ENCODE assay signal across 18 cellular contexts in genomic region chr6:127618729-127619128, GRCh38. TPM values are rescaled to one million over a fixed set of nuclear protein-coding genes. Genes with fewer than 3 reads are reported as not detected.
"Had no signal": no experiment of that assay in that cellular context is flagged by ENCODE, and none has a peak within 500 bp of the region (broad histone marks: within the 10 kb centered on the region; RNA-seq: fewer than 3 reads in every experiment).

No MANE protein-coding gene starts in this region.

- H3K36me3 Mint-ChIP-seq: natural killer cell treated with Interleukin-12 subunit alpha and Interleukin-12 subunit beta and Interleukin-15 and Interleukin-18, amount 100 ng/mL, for 72 hours had no signal

- ATAC-seq: activated CD8-positive, alpha-beta T cell treated with anti-CD3 and anti-CD28 coated beads for 36 hours; heart left ventricle; left lobe of liver; natural killer cell treated with Interleukin-12 subunit alpha and Interleukin-12 subunit beta and Interleukin-15 and Interleukin-18, amount 100 ng/mL, for 72 hours had no signal

- H3K4me3 Mint-ChIP-seq: activated CD8-positive, alpha-beta T cell treated with anti-CD3 and anti-CD28 coated beads for 36 hours; natural killer cell treated with Interleukin-12 subunit alpha and Interleukin-12 subunit beta and Interleukin-15 and Interleukin-18, amount 100 ng/mL, for 72 hours had no signal

- H3K4me3 ChIP-seq: ascending aorta, heart left ventricle, right atrium auricular region, smooth muscle cell, tibial nerve, vagina had no signal

- H3K36me3 ChIP-seq: ascending aorta, heart left ventricle, right atrium auricular region, tibial nerve, vagina had no signal

- H3K27ac Mint-ChIP-seq: activated CD8-positive, alpha-beta T cell treated with anti-CD3 and anti-CD28 coated beads for 36 hours; natural killer cell treated with Interleukin-12 subunit alpha and Interleukin-12 subunit beta and Interleukin-15 and Interleukin-18, amount 100 ng/mL, for 72 hours had no signal

- H3K4me1 ChIP-seq: ascending aorta, heart left ventricle, right atrium auricular region, tibial nerve, vagina had no signal

- H3K9me3 ChIP-seq: ascending aorta, right atrium auricular region, tibial nerve, vagina had no signal

- H3K27ac ChIP-seq: ascending aorta, heart left ventricle, right atrium auricular region, tibial nerve, vagina had no signal

- H3K9me3 Mint-ChIP-seq: activated CD8-positive, alpha-beta T cell treated with anti-CD3 and anti-CD28 coated beads for 36 hours had no signal

- H3K27me3 ChIP-seq: ascending aorta, heart left ventricle, right atrium auricular region, tibial nerve, vagina had no signal

- DNase-seq: activated CD4-positive, alpha-beta T cell treated with anti-CD3 and anti-CD28 coated beads for 4 hours; activated CD8-positive, alpha-beta memory T cell treated with anti-CD3 and anti-CD28 coated beads, Interleukin-2, amount 50 U/mL, for 48 hours; activated CD8-positive, alpha-beta T cell treated with anti-CD3 and anti-CD28 coated beads for 36 hours; activated naive CD4-positive, alpha-beta T cell; heart left ventricle; mesenchymal stem cell; nucleus accumbens had no signal

- H3K27me3 Mint-ChIP-seq: activated CD8-positive, alpha-beta T cell treated with anti-CD3 and anti-CD28 coated beads for 36 hours; natural killer cell treated with Interleukin-12 subunit alpha and Interleukin-12 subunit beta and Interleukin-15 and Interleukin-18, amount 100 ng/mL, for 72 hours had no signal

RNA-seq across cellular contexts. Expression of gene C6orf58, which starts 41.8 kb away (rescaled TPM):
- total RNA-seq: activated CD8-positive, alpha-beta T cell treated with anti-CD3 and anti-CD28 coated beads for 36 hours; ascending aorta; cardiac septum; fibroblast of lung; heart left ventricle; left lobe of liver; natural killer cell treated with Interleukin-12 subunit alpha and Interleukin-12 subunit beta and Interleukin-15 and Interleukin-18, amount 100 ng/mL, for 72 hours; posterior vena cava; right atrium auricular region; smooth muscle cell; subcutaneous adipose tissue; tibial nerve; vagina had no signal
